8 cellular contexts compared by ENCODE assay signal in genomic region chr9:125513634-125514413, GRCh38.
DNase-seq lines count a peak whose midpoint lies in the region; ATAC-seq lines count a peak whose summit lies in the region.

No MANE protein-coding gene starts in this region.

- peak overlapping the region in 2 of 3 donors; percentile 3 to 68 for H3K4me3 Mint-ChIP-seq in T-cell

- peaks cover 15 to 21% (median 15%) of the 10 kb centered on the region in 3 donors for H3K4me1 Mint-ChIP-seq in T-cell

- peaks cover 15% of the 10 kb centered on the region for H3K36me3 Mint-ChIP-seq in T-cell

- no peaks in the 10 kb centered on the region for H3K27me3 Mint-ChIP-seq in T-cell

- ATAC-seq in HG03045 (IDR thresholded peaks at IDR 0.05; ENCODE audit: unreplicated experiment) (peak; percentile 89), T-cell (replicated peaks in 1 of 4) (peak in 2 of 4 experiments; percentile 26 to 46), esophagus mucosa (peak; percentile 95)

- H3K27ac Mint-ChIP-seq in T-cell: peak overlapping the region in 1 of 2 donors; percentile 17

- peak; percentile 74 for DNase-seq in activated effector memory CD4-positive, alpha-beta T cell treated with anti-CD3 and anti-CD28 coated beads, Interleukin-2, amount 50 U/mL, for 16 hours
- no peak for DNase-seq in activated effector memory CD4-positive, alpha-beta T cell treated with Interleukin-2 at 50 U/mL for 16 hours
- no peak for DNase-seq in T-cell
- DNase-seq in putamen (ENCODE audit: low spot score): peak; percentile 58
- DNase-seq in GF-D8 (lab: John Stamatoyannopoulos, UW): no peak
- DNase-seq in NCI-H748 (lab: John Stamatoyannopoulos, UW; ENCODE audit: unreplicated experiment): no peak

- H3K9me3 Mint-ChIP-seq in T-cell: no peaks in the 10 kb centered on the region

- CTCF ChIA-PET in T-cell (lab: Charles Lee): no interaction called here

- POLR2A ChIA-PET in T-cell (lab: Charles Lee): no interaction called here

Comparison
In these comparisons a context has a peak if more than half of its experiments do, and no peak if none do; other contexts are left out.
1. DNase-seq: peak in activated effector memory CD4-positive, alpha-beta T cell treated with anti-CD3 and anti-CD28 coated beads, Interleukin-2, amount 50 U/mL, for 16 hours (single experiment) and putamen (single experiment); none in activated effector memory CD4-positive, alpha-beta T cell treated with Interleukin-2 at 50 U/mL for 16 hours (single experiment), T-cell (0 of 34), GF-D8 (single experiment) and NCI-H748 (single experiment).